In the genomic region with DNA sequence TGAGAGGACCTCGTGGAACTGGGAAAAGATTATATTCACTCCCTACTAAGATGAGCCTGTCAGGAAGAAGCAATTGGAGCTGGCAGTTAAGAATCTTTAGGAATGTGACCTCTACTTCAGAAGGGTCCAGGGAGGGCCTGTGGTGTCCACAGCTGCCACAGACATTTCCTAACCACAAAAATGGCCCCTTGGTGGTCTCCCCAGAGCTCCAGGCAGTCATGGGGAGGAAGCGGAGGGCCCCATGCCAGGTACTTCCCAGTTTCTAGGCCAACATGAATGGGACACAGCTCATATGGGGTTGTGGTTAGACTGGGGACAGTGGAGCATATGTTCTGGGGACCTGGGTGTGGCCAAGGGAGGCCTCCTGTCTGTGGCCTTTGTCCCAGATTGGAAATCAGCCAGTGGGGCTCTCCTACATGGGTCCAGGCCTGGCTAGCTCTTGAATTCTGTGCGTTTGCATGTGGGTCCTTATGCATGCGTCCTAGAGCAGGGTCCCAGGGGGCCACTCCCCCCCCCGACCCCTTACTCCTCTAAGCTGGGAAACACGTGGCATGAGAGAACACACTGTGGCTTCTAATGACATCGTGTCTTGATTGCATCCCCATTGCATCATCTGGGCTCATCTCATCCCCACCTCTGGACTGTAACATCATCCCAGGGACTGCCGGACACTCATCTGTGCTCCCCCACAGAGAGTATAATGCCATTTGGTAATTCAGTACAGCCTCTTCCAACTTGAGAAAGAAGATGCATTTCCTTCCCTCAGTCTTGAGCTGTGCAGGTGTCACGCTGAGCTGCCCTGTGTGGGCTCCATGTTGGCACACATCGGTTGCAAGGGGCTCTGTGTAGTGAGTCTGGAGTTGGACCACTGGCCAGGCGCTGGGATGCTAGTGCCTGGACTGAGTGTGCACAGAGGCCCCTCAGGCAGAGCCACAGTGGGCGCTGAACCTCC, we compare ENCODE assay signal across 1 cellular context.
TF ChIP-seq lines count a peak whose summit lies in the region.

No MANE protein-coding gene starts in this region.

TF ChIP-seq in H1, 55 proteins besides CTCF, POLR2A, EP300 and RAD21:
- TF ChIP-seq FOSL1 (IDR thresholded peaks at IDR 0.05; ENCODE audit: insufficient read depth, low read depth, low read length) (no peak), RFX5 (IDR thresholded peaks at IDR 0.05; ENCODE audit: borderline replicate concordance, low read depth, low read length) (no peak), TEAD4 (IDR thresholded peaks at IDR 0.05; ENCODE audit: low read depth, low read length) (no peak), SIX5 (IDR thresholded peaks at IDR 0.05; ENCODE audit: low read depth, low read length) (no peak), SP4 (IDR thresholded peaks at IDR 0.05; ENCODE audit: low read length) (no peak), KDM4A (IDR thresholded peaks at IDR 0.05; ENCODE audit: low read depth, low read length, severe bottlenecking) (no peak), POU5F1 (IDR thresholded peaks at IDR 0.05; ENCODE audit: low read depth, low read length) (no peak), HDAC2 (IDR thresholded peaks at IDR 0.05; ENCODE audit: borderline replicate concordance in 1 of 2, low read depth in 2 of 2, low read length in 2 of 2) (no peak), JUN (IDR thresholded peaks at IDR 0.05; ENCODE audit: low read depth, low read length) (no peak), RNF2 (IDR thresholded peaks at IDR 0.05; ENCODE audit: borderline replicate concordance, low read depth, low read length, missing control alignments, poor library complexity, severe bottlenecking) (no peak), SP1 (IDR thresholded peaks at IDR 0.05; ENCODE audit: low read depth, low read length) (no peak), ZNF274 (IDR thresholded peaks at IDR 0.05; ENCODE audit: borderline replicate concordance, extremely low read depth, low read length) (no peak)
TF ChIP-seq in H1: peak in this region for 0.
